In the genomic region with DNA sequence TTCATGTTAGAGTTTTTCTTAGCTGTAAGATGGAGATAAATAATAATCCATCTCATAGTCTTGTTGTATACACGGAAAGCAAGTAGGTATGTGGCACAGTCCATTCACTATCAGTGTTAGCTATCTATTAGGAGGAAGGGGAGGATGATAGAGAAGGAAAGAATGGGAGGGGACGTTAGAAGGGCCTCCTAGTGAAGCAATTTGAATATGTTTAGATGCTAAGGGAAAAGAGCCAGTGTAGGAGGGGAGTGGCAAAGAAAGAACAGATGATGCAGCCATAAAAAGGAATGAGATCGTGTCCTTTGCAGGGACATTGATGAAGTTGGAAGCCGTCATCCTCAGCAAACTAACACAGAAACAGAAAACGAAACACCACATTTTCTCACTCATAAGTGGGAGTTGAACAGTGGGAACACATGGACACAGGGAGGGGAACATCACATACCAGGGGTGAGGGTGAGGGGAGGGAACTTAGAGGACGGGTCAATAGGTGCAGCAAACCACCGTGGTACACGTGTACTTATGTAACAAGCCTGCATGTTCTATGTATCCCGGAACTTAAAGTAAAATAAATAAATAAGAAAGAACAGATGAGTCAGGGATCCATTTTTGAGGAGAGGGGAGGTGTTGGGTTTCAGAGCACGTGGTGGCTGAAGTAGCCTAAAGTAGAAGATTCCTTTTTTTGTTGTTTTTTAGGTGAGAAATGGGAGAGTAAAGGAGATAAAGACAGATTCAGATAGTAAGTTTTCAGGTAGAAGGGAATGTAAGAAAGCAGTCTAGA, we compare ENCODE assay signal across 2 cellular contexts.
A peak's percentile ranks its signal among the peaks of the same experiment; 100 is the strongest.
TF ChIP-seq lines count a peak whose summit lies in the region.

No MANE protein-coding gene starts in this region.

TF ChIP-seq in K562, 482 proteins besides CTCF, POLR2A, EP300 and RAD21 (continued from another document):
- TF ChIP-seq MYC (IDR thresholded peaks at IDR 0.05; ENCODE audit: low read depth, low read length), result 0 out of 2 replicates have a peak, but pooled peaks have one; percentile 13
- no peak for TF ChIP-seq MYC (CRISPR knock-in tag; IDR thresholded peaks at IDR 0.05; ENCODE audit: borderline replicate concordance, low read depth)
- TF ChIP-seq WHSC1 (IDR thresholded peaks at IDR 0.05; ENCODE audit: low read length), result no peak
- no peak for TF ChIP-seq ZNF354B (CRISPR knock-in tag; IDR thresholded peaks at IDR 0.05)
- TF ChIP-seq FOXJ3 (CRISPR knock-in tag; IDR thresholded peaks at IDR 0.05), result no peak
- no peak for TF ChIP-seq RFX5 (IDR thresholded peaks at IDR 0.05; ENCODE audit: low read depth, low read length)
- no peak for TF ChIP-seq PRMT5 (CRISPR knock-in tag; IDR thresholded peaks at IDR 0.05)
- TF ChIP-seq KHSRP (IDR thresholded peaks at IDR 0.05), result no peak
- no peak for TF ChIP-seq ZKSCAN8 (CRISPR knock-in tag; IDR thresholded peaks at IDR 0.05)
- TF ChIP-seq, protein P1, sequence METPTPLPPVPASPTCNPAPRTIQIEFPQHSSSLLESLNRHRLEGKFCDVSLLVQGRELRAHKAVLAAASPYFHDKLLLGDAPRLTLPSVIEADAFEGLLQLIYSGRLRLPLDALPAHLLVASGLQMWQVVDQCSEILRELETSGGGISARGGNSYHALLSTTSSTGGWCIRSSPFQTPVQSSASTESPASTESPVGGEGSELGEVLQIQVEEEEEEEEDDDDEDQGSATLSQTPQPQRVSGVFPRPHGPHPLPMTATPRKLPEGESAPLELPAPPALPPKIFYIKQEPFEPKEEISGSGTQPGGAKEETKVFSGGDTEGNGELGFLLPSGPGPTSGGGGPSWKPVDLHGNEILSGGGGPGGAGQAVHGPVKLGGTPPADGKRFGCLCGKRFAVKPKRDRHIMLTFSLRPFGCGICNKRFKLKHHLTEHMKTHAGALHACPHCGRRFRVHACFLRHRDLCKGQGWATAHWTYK (CRISPR knock-in tag; IDR thresholded peaks at IDR 0.05), result no peak
- TF ChIP-seq MTF1 (CRISPR knock-in tag; IDR thresholded peaks at IDR 0.05; ENCODE audit: borderline replicate concordance), result no peak
- TF ChIP-seq, protein P2, sequence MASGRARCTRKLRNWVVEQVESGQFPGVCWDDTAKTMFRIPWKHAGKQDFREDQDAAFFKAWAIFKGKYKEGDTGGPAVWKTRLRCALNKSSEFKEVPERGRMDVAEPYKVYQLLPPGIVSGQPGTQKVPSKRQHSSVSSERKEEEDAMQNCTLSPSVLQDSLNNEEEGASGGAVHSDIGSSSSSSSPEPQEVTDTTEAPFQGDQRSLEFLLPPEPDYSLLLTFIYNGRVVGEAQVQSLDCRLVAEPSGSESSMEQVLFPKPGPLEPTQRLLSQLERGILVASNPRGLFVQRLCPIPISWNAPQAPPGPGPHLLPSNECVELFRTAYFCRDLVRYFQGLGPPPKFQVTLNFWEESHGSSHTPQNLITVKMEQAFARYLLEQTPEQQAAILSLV (tag; IDR thresholded peaks at IDR 0.05), result no peak

TF ChIP-seq in HepG2, 621 proteins besides CTCF, POLR2A, EP300 and RAD21 (continued from another document):
- TF ChIP-seq ZFP62 (CRISPR knock-in tag; IDR thresholded peaks at IDR 0.05) (no peak), ZNF232 (CRISPR knock-in tag; IDR thresholded peaks at IDR 0.05; ENCODE audit: borderline replicate concordance) (no peak), ARNT (IDR thresholded peaks at IDR 0.05) (no peak), SRSF4 (IDR thresholded peaks at IDR 0.05; ENCODE audit: low read depth, low read length, poor library complexity, severe bottlenecking) (no peak), POLR2AphosphoS5 (IDR thresholded peaks at IDR 0.05; ENCODE audit: low read depth, low read length) (no peak), ETV6 (CRISPR knock-in tag; conservative IDR thresholded peaks at IDR 0.05) (no peak), JUNB (CRISPR knock-in tag; IDR thresholded peaks at IDR 0.05; ENCODE audit: borderline replicate concordance) (no peak), ZFP90 (CRISPR knock-in tag; IDR thresholded peaks at IDR 0.05; ENCODE audit: borderline replicate concordance) (no peak)
- TF ChIP-seq, protein P3, sequence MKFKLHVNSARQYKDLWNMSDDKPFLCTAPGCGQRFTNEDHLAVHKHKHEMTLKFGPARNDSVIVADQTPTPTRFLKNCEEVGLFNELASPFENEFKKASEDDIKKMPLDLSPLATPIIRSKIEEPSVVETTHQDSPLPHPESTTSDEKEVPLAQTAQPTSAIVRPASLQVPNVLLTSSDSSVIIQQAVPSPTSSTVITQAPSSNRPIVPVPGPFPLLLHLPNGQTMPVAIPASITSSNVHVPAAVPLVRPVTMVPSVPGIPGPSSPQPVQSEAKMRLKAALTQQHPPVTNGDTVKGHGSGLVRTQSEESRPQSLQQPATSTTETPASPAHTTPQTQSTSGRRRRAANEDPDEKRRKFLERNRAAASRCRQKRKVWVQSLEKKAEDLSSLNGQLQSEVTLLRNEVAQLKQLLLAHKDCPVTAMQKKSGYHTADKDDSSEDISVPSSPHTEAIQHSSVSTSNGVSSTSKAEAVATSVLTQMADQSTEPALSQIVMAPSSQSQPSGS (CRISPR knock-in tag; IDR thresholded peaks at IDR 0.05), result no peak
- TF ChIP-seq, protein P4, sequence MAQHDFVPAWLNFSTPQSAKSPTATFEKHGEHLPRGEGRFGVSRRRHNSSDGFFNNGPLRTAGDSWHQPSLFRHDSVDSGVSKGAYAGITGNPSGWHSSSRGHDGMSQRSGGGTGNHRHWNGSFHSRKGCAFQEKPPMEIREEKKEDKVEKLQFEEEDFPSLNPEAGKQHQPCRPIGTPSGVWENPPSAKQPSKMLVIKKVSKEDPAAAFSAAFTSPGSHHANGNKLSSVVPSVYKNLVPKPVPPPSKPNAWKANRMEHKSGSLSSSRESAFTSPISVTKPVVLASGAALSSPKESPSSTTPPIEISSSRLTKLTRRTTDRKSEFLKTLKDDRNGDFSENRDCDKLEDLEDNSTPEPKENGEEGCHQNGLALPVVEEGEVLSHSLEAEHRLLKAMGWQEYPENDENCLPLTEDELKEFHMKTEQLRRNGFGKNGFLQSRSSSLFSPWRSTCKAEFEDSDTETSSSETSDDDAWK (CRISPR knock-in tag; IDR thresholded peaks at IDR 0.05), result no peak
